1 cellular context compared by ENCODE assay signal in genomic region chr13:91946498-91947070, GRCh38.
TF ChIP-seq lines count a peak whose summit lies in the region.

No MANE protein-coding gene starts in this region.

TF ChIP-seq in GM23338, 12 proteins besides CTCF, POLR2A, EP300 and RAD21 (continued from another document):
- TF ChIP-seq ZNF462 (CRISPR knock-in tag; IDR thresholded peaks at IDR 0.05) (no peak), ZNF331 (CRISPR knock-in tag; IDR thresholded peaks at IDR 0.05; ENCODE audit: low read depth) (no peak), CREB1 (CRISPR knock-in tag; IDR thresholded peaks at IDR 0.05; ENCODE audit: low read depth) (no peak), JUNB (IDR thresholded peaks at IDR 0.05; ENCODE audit: unreplicated experiment) (no peak), NANOG (IDR thresholded peaks at IDR 0.05; ENCODE audit: borderline replicate concordance) (no peak), EZH2phosphoT487 (IDR thresholded peaks at IDR 0.05; ENCODE audit: unreplicated experiment) (no peak), POLR2AphosphoS5 (IDR thresholded peaks at IDR 0.05; ENCODE audit: low read depth) (no peak), ETS1 (IDR thresholded peaks at IDR 0.05) (no peak), STAT1 (IDR thresholded peaks at IDR 0.05; ENCODE audit: unreplicated experiment) (no peak), REST (IDR thresholded peaks at IDR 0.05; ENCODE audit: unreplicated experiment) (no peak)
